In the genomic region with DNA sequence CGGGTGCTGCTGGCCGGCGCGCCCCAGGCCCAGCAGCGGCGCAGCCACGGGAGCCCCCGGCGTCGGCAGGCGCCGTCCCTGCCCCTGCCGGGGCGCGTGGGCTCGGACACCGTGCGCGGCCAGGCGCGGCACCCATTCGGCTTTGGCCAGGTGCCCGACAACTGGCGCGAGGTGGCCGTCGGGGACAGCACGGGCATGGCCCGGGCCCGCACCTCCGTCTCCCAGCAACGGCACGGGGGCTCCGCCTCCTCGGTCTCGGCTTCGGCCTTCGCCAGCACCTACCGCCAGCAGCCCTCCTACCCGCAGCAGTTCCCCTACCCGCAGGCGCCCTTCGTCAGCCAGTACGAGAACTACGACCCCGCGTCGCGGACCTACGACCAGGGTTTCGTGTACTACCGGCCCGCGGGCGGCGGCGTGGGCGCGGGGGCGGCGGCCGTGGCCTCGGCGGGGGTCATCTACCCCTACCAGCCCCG, we compare ENCODE assay signal across 9 cellular contexts. TPM values are rescaled to one million over a fixed set of nuclear protein-coding genes. Genes with fewer than 3 reads are reported as not detected.
DNase-seq lines count a peak whose midpoint lies in the region; ATAC-seq and TF ChIP-seq lines count a peak whose summit lies in the region.
"Had no signal": no experiment of that assay in that cellular context is flagged by ENCODE, and none has a peak within 500 bp of the region (broad histone marks: within the 10 kb centered on the region; RNA-seq: fewer than 3 reads in every experiment).

No MANE protein-coding gene starts in this region.

- intact Hi-C loops in CD8-positive, alpha-beta T cell (cut with DNase I, micrococcal nuclease) = loop anchor here (1.0 to 10.0 kb wide), 7 partner anchors 37 to 1525 kb away; a partner anchor contains a TSS
- intact Hi-C loops in aorta (cut with DNase I) = loop anchor here in 1 of 2 donors (5.0 kb wide), 1 partner anchor 65 kb away; a partner anchor contains a TSS

- peaks cover 42% of the 10 kb centered on the region for H3F3A ChIP-seq in neural progenitor cell (ENCODE audit: low read depth)

- no peaks in the 10 kb centered on the region for H3K9me3 ChIP-seq in CD8-positive, alpha-beta T cell (ENCODE audit: low read length)
- H3K9me3 ChIP-seq in neural progenitor cell (ENCODE audit: low read depth) (no peaks in the 10 kb centered on the region), aorta (ENCODE audit: control insufficient read depth, low read length) (no peaks in the 10 kb centered on the region)

- DNase-seq in CD8-positive, alpha-beta T cell = peak in 4 of 7 experiments; percentile 34 to 68 (median 40)
- DNase-seq in NCI-H1092 (lab: John Stamatoyannopoulos, UW) = peak; percentile 33
- peak; percentile 74 for DNase-seq in activated CD8-positive, alpha-beta memory T cell treated with anti-CD3 and anti-CD28 coated beads, Interleukin-2, amount 50 U/mL, for 48 hours
- no peak for DNase-seq in fibroblast of pulmonary artery (ENCODE audit: low read depth)
- peak; percentile 78 for DNase-seq in neural progenitor cell (ENCODE audit: low spot score)
- DNase-seq in aorta = peak; percentile 79 to 92

- no peaks in the 10 kb centered on the region for H3K9me3 Mint-ChIP-seq in CD8-positive, alpha-beta T cell
- H3K9me3 Mint-ChIP-seq in neural progenitor cell = no peaks in the 10 kb centered on the region

- H3K27me3 ChIP-seq in CD8-positive, alpha-beta T cell (ENCODE audit: insufficient read depth, low read length) = no peaks in the 10 kb centered on the region
- H3K27me3 ChIP-seq in neural progenitor cell (no peaks in the 10 kb centered on the region), aorta (ENCODE audit: control insufficient read depth in 1 of 2, insufficient read depth in 2 of 2, low read length in 1 of 2) (no peaks in the 10 kb centered on the region)

- no peak overlapping the region for H3K27ac Mint-ChIP-seq in CD8-positive, alpha-beta T cell
- H3K27ac Mint-ChIP-seq in neural progenitor cell = no peak overlapping the region

- peak overlapping the region; percentile 79 for H3K4me3 ChIP-seq in CD8-positive, alpha-beta T cell (ENCODE audit: low read depth, low read length)
- peak overlapping the region; percentile 69 for H3K4me3 ChIP-seq in fibroblast of pulmonary artery (replicated peaks; ENCODE audit: low read depth, low read length)
- H3K4me3 ChIP-seq in neural progenitor cell = peak overlapping the region; percentile 69
- H3K4me3 ChIP-seq in aorta (ENCODE audit: low read length in 2 of 2) = peak overlapping the region; percentile 30 to 73

- TF ChIP-seq CTCF in CD8-positive, alpha-beta T cell (IDR thresholded peaks at IDR 0.05) = no peak
- no peak for TF ChIP-seq CTCF in fibroblast of pulmonary artery (IDR thresholded peaks at IDR 0.05; ENCODE audit: low read length, missing control alignments)
- TF ChIP-seq CTCF in neural progenitor cell (IDR thresholded peaks at IDR 0.05) = no peak

- ATAC-seq in CD8-positive, alpha-beta T cell = peak; percentile 19
- ATAC-seq in aorta (ENCODE audit: low FRiP score) = peak; percentile 12
- ATAC-seq in GM21528 (IDR thresholded peaks at IDR 0.05; ENCODE audit: low FRiP score, unreplicated experiment) = no peak
- no peak for ATAC-seq in GM21529 (IDR thresholded peaks at IDR 0.05; ENCODE audit: unreplicated experiment)

- 0% methylated on average over 28 to 65 of the region's 65 CpGs for WGBS in aorta, 2 donors

- CTCF ChIA-PET in CD8-positive, alpha-beta T cell (lab: Charles Lee) = interaction anchor here (0.8 to 3.7 kb wide), 17 partner anchors 11 to 67 kb away, joined by 3 to 30 read pairs (median 5); a partner anchor contains a TSS

- H3K4me1 Mint-ChIP-seq in CD8-positive, alpha-beta T cell (ENCODE audit: low read depth) = peaks cover 38% of the 10 kb centered on the region
- peaks cover 56% of the 10 kb centered on the region for H3K4me1 Mint-ChIP-seq in neural progenitor cell

- H3K4me1 ChIP-seq in CD8-positive, alpha-beta T cell (ENCODE audit: insufficient read depth, low read length) = peaks cover 27% of the 10 kb centered on the region
- H3K4me1 ChIP-seq in neural progenitor cell = peaks cover 52% of the 10 kb centered on the region
- H3K4me1 ChIP-seq in aorta (ENCODE audit: control insufficient read depth in 1 of 2, insufficient read depth in 2 of 2, low read length in 2 of 2) = peaks cover 0 to 4% of the 10 kb centered on the region in 2 donors

- POLR2A ChIA-PET in CD8-positive, alpha-beta T cell (lab: Charles Lee) = interaction anchor here (0.5 to 1.6 kb wide), 4 partner anchors 9 to 297 kb away, joined by 3 to 6 read pairs (median 4); a partner anchor contains a TSS

- H3K27ac ChIP-seq in CD8-positive, alpha-beta T cell (ENCODE audit: low read depth, low read length) = peak overlapping the region; percentile 41
- H3K27ac ChIP-seq in neural progenitor cell = no peak overlapping the region
- H3K27ac ChIP-seq in aorta (ENCODE audit: low read depth in 1 of 2, low read length in 2 of 2) = peak overlapping the region; percentile 80 to 97

- H3K79me2 ChIP-seq in neural progenitor cell (ENCODE audit: low read depth) = peaks cover 4% of the 10 kb centered on the region

- H3K4me3 Mint-ChIP-seq in CD8-positive, alpha-beta T cell = peak overlapping the region; percentile 61
- no peak overlapping the region for H3K4me3 Mint-ChIP-seq in neural progenitor cell

- peak overlapping the region; percentile 90 for H3K4me2 ChIP-seq in neural progenitor cell

- peak overlapping the region; percentile 89 for H2AFZ ChIP-seq in neural progenitor cell (replicated peaks)

- H4K20me1 ChIP-seq in neural progenitor cell (ENCODE audit: low read depth) = peaks cover 20% of the 10 kb centered on the region

- no peaks in the 10 kb centered on the region for H3K36me3 Mint-ChIP-seq in CD8-positive, alpha-beta T cell
- no peaks in the 10 kb centered on the region for H3K36me3 Mint-ChIP-seq in neural progenitor cell

- no peaks in the 10 kb centered on the region for H3K36me3 ChIP-seq in CD8-positive, alpha-beta T cell (ENCODE audit: insufficient read depth, low read length)
- H3K36me3 ChIP-seq in neural progenitor cell (no peaks in the 10 kb centered on the region), aorta (ENCODE audit: control insufficient read depth in 1 of 2, insufficient read depth in 2 of 2, low read length in 1 of 2) (no peaks in the 10 kb centered on the region)

- no peak overlapping the region for H3K9ac ChIP-seq in neural progenitor cell

- H3K27me3 Mint-ChIP-seq in CD8-positive, alpha-beta T cell (ENCODE audit: low read depth) = no peaks in the 10 kb centered on the region
- H3K27me3 Mint-ChIP-seq in neural progenitor cell (ENCODE audit: insufficient read depth, low read depth) = peaks cover 32% of the 10 kb centered on the region

RNA-seq across cellular contexts. Expression of a gene that starts 0.8 kb away (rescaled TPM):
- total RNA-seq in CD8-positive, alpha-beta T cell = 1 to 10 TPM; 1.1 to 2.2 TPM
- total RNA-seq in neural progenitor cell (ENCODE audit: low replicate concordance) = 5.3 and 28.1 TPM in 2 replicates
- 100 to 1,000 TPM; 108 to 115 TPM for total RNA-seq in aorta
- 100 to 1,000 TPM in 1 of 2 donors, 10 to 100 TPM in 1; 49.0 to 138 TPM for polyA plus RNA-seq in aorta

RNA-seq across cellular contexts. Expression of a gene that starts 53.7 kb away (rescaled TPM):
- not detected for total RNA-seq in CD8-positive, alpha-beta T cell
- not detected in 2 replicates for total RNA-seq in neural progenitor cell (ENCODE audit: low replicate concordance)
- total RNA-seq in aorta = not detected
- not detected for polyA plus RNA-seq in aorta
- total RNA-seq: liver had no signal
- polyA plus RNA-seq: liver had no signal

Comparison
In these comparisons a context has a peak if more than half of its experiments do, and no peak if none do; other contexts are left out.
1. ATAC-seq: peak in CD8-positive, alpha-beta T cell (single experiment) and aorta (single experiment); none in GM21528 (single experiment) and GM21529 (single experiment).
2. Peak in every context shown above with its lines, with median percentiles within 50 percentile points of each other: H3K4me3 ChIP-seq.